In the genomic region with DNA sequence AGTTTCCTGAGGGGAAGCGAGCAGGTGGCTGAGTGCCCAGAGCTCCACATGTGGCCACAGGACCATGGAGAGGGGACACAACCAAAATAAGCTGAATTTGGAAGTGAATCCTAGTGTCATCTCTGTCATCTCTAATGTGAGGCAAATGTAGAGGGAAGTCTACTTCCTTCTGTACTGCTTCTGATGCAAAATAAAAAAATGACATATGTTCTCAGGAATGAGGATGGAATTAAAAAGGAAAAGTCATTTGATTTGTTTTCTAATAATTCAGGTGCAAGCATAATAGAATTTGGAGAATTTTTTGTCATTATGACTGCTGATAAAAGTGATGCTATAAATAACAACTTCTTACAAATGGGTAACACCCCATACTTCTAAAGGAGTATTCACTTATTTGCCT, we compare ENCODE assay signal across 28 cellular contexts. TPM values are rescaled to one million over a fixed set of nuclear protein-coding genes. Genes with fewer than 3 reads are reported as not detected.
"Had no signal": no experiment of that assay in that cellular context is flagged by ENCODE, and none has a peak within 500 bp of the region (broad histone marks: within the 10 kb centered on the region; RNA-seq: fewer than 3 reads in every experiment).

No MANE protein-coding gene starts in this region.

- H3K27me3 Mint-ChIP-seq: activated naive CD4-positive, alpha-beta T cell treated with anti-CD3 and anti-CD28 coated beads, Interleukin-2, amount 10 ng/mL, durations not matched to agents 7 days and 5 days; activated naive CD8-positive, alpha-beta T cell treated with anti-CD3 and anti-CD28 coated beads, Interleukin-2, amount 10 ng/mL, durations not matched to agents 7 days and 5 days had no signal

- H3K4me1 Mint-ChIP-seq: activated naive CD8-positive, alpha-beta T cell treated with anti-CD3 and anti-CD28 coated beads, Interleukin-2, amount 10 ng/mL, durations not matched to agents 7 days and 5 days; neural crest cell had no signal

- H3K4me3 Mint-ChIP-seq: activated naive CD4-positive, alpha-beta T cell treated with anti-CD3 and anti-CD28 coated beads, Interleukin-2, amount 10 ng/mL, durations not matched to agents 7 days and 5 days; activated naive CD8-positive, alpha-beta T cell treated with anti-CD3 and anti-CD28 coated beads, Interleukin-2, amount 10 ng/mL, durations not matched to agents 7 days and 5 days; activated T-helper 1 cell treated with anti-CD3 and anti-CD28 coated beads, Interleukin-12 subunit alpha, Interleukin-12 subunit beta, Interleukin-2, Interleukin-4 antibody, amounts not matched to agents 30 ng/mL and 10 ng/mL and 1 ng/mL, durations not matched to agents 14 hours and 24 hours and 36 hours; memory B cell; naive thymus-derived CD4-positive, alpha-beta T cell; neural crest cell had no signal

- H3K27ac Mint-ChIP-seq: activated naive CD4-positive, alpha-beta T cell treated with anti-CD3 and anti-CD28 coated beads, Interleukin-2, amount 10 ng/mL, durations not matched to agents 7 days and 5 days; activated naive CD8-positive, alpha-beta T cell treated with anti-CD3 and anti-CD28 coated beads, Interleukin-2, amount 10 ng/mL, durations not matched to agents 7 days and 5 days; activated T-helper 1 cell treated with anti-CD3 and anti-CD28 coated beads, Interleukin-12 subunit alpha, Interleukin-12 subunit beta, Interleukin-2, Interleukin-4 antibody, amounts not matched to agents 30 ng/mL and 10 ng/mL and 1 ng/mL, durations not matched to agents 14 hours and 24 hours and 36 hours; memory B cell; naive thymus-derived CD4-positive, alpha-beta T cell had no signal

- ATAC-seq: esophagus mucosa; naive thymus-derived CD4-positive, alpha-beta T cell; right lobe of liver had no signal

- DNase-seq: activated CD4-positive, alpha-beta T cell treated with anti-CD3 and anti-CD28 coated beads for 4 hours; activated CD4-positive, alpha-beta T cell treated with anti-CD3 and anti-CD28 coated beads, Interleukin-2, amount 50 U/mL, for 4 hours; activated gamma-delta T cell; activated naive CD4-positive, alpha-beta T cell treated with anti-CD3 and anti-CD28 coated beads, Interleukin-2, amount 10 ng/mL, durations not matched to agents 7 days and 5 days; activated naive CD8-positive, alpha-beta T cell treated with anti-CD3 and anti-CD28 coated beads, Interleukin-2, amount 10 ng/mL, durations not matched to agents 7 days and 5 days; amniotic stem cell; brain microvascular endothelial cell; central memory CD4-positive, alpha-beta T cell; foreskin fibroblast; head of caudate nucleus; hippocampal formation; kidney; midbrain; naive thymus-derived CD4-positive, alpha-beta T cell; nucleus accumbens; right lobe of liver; stimulated activated CD4-positive, alpha-beta T cell treated with anti-CD3 and anti-CD28 coated beads, Interleukin-2, amount 100 ng/mL, for 48 hours; stimulated activated naive CD4-positive, alpha-beta T cell treated with Interleukin-2 at 50 U/mL for 16 hours had no signal

- H3K4me3 ChIP-seq: right lobe of liver, tibial nerve had no signal

- H3K27me3 ChIP-seq: brain microvascular endothelial cell, right lobe of liver, tibial nerve had no signal

- H3K9me3 Mint-ChIP-seq: activated naive CD4-positive, alpha-beta T cell treated with anti-CD3 and anti-CD28 coated beads, Interleukin-2, amount 10 ng/mL, durations not matched to agents 7 days and 5 days; activated T-helper 1 cell treated with anti-CD3 and anti-CD28 coated beads, Interleukin-12 subunit alpha, Interleukin-12 subunit beta, Interleukin-2, Interleukin-4 antibody, amounts not matched to agents 30 ng/mL and 10 ng/mL and 1 ng/mL, durations not matched to agents 14 hours and 24 hours and 36 hours had no signal

- H3K36me3 ChIP-seq: brain microvascular endothelial cell, right lobe of liver, tibial nerve had no signal

- FAIRE-seq: astrocyte, kidney had no signal

- H3K36me3 Mint-ChIP-seq: activated naive CD4-positive, alpha-beta T cell treated with anti-CD3 and anti-CD28 coated beads, Interleukin-2, amount 10 ng/mL, durations not matched to agents 7 days and 5 days; activated naive CD8-positive, alpha-beta T cell treated with anti-CD3 and anti-CD28 coated beads, Interleukin-2, amount 10 ng/mL, durations not matched to agents 7 days and 5 days; memory B cell; naive thymus-derived CD4-positive, alpha-beta T cell had no signal

RNA-seq across cellular contexts. Expression of gene POU1F1, which starts 59.5 kb away (rescaled TPM):
- total RNA-seq: activated naive CD8-positive, alpha-beta T cell treated with anti-CD3 and anti-CD28 coated beads, Interleukin-2, amount 10 ng/mL, durations not matched to agents 7 days and 5 days; activated T-helper 1 cell treated with anti-CD3 and anti-CD28 coated beads, Interleukin-12 subunit alpha, Interleukin-12 subunit beta, Interleukin-2, Interleukin-4 antibody, amounts not matched to agents 30 ng/mL and 10 ng/mL and 1 ng/mL, durations not matched to agents 14 hours and 24 hours and 36 hours; astrocyte; esophagus mucosa; kidney; lower leg skin; naive thymus-derived CD4-positive, alpha-beta T cell; neural crest cell; right lobe of liver; skeletal muscle tissue; temporal lobe; tibial nerve; urinary bladder had no signal
